In the genomic region with DNA sequence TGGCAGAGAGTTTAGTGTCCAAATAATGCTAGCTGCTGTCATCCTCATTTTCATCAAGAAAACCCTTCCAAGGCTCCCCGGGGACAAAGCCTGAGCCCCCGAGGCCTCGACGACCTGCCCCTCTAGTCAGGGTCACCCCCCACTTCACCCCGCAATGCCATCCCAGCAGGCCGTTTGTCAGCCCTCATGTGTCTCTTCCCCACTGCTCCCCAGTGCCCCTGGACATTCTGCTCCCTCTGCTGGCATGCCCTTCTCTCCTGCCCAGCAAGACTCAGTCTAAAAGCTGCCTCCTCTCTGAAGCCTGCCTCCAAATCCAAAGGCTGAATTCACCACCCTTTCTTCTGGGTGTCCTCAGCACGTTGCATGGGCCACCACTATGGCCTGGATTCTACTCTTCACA, we compare ENCODE assay signal across 1 cellular context.
TF ChIP-seq lines count a peak whose summit lies in the region.

No MANE protein-coding gene starts in this region.

TF ChIP-seq in HCT116, 20 proteins besides CTCF, POLR2A, EP300 and RAD21:
- no peak for TF ChIP-seq EGR1 (IDR thresholded peaks at IDR 0.05; ENCODE audit: low read depth)
- TF ChIP-seq SIN3A (IDR thresholded peaks at IDR 0.05; ENCODE audit: low read depth): no peak
- TF ChIP-seq CEBPB (IDR thresholded peaks at IDR 0.05; ENCODE audit: low read depth): no peak
- no peak for TF ChIP-seq POLR2AphosphoS5 (IDR thresholded peaks at IDR 0.05; ENCODE audit: low read depth, low read length)
- TF ChIP-seq YY1 (IDR thresholded peaks at IDR 0.05; ENCODE audit: extremely low read depth, insufficient replicate concordance, low read depth, low read length): no peak
- TF ChIP-seq ZBTB33 (IDR thresholded peaks at IDR 0.05; ENCODE audit: extremely low read depth, insufficient replicate concordance, low read length): no peak
- TF ChIP-seq ELF1 (IDR thresholded peaks at IDR 0.05; ENCODE audit: borderline replicate concordance, low read depth): no peak
- TF ChIP-seq SP1 (IDR thresholded peaks at IDR 0.05; ENCODE audit: low read depth): no peak
- TF ChIP-seq JUND (IDR thresholded peaks at IDR 0.05): no peak
- TF ChIP-seq ZFX (IDR thresholded peaks at IDR 0.05): no peak
- TF ChIP-seq ZNF274 (IDR thresholded peaks at IDR 0.05; ENCODE audit: low read depth, low read length): no peak
- no peak for TF ChIP-seq ATF3 (IDR thresholded peaks at IDR 0.05)
- no peak for TF ChIP-seq REST (IDR thresholded peaks at IDR 0.05; ENCODE audit: low read depth)
- TF ChIP-seq EZH2 (IDR thresholded peaks at IDR 0.05): no peak
- TF ChIP-seq SRF (IDR thresholded peaks at IDR 0.05; ENCODE audit: low read depth): no peak
- TF ChIP-seq CBX3 (IDR thresholded peaks at IDR 0.05; ENCODE audit: low read depth): no peak
- TF ChIP-seq, protein P1, sequence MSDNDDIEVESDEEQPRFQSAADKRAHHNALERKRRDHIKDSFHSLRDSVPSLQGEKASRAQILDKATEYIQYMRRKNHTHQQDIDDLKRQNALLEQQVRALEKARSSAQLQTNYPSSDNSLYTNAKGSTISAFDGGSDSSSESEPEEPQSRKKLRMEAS (IDR thresholded peaks at IDR 0.05): no peak
- no peak for TF ChIP-seq EZH2phosphoT487 (IDR thresholded peaks at IDR 0.05; ENCODE audit: borderline replicate concordance)
